ENCODE assay signal across 14 cellular contexts in genomic region chr10:12200850-12201249, GRCh38.
"Had no signal": no experiment of that assay in that cellular context is flagged by ENCODE, and none has a peak within 500 bp of the region (broad histone marks: within the 10 kb centered on the region; RNA-seq: fewer than 3 reads in every experiment).

No MANE protein-coding gene starts in this region.

- H3K4me1 ChIP-seq: uterus had no signal

- H3K36me3 ChIP-seq: uterus had no signal

- ATAC-seq: gastrocnemius medialis, heart left ventricle had no signal

- H3K4me3 ChIP-seq: adrenal gland, cardiac muscle cell, dorsolateral prefrontal cortex, gastrocnemius medialis, heart left ventricle, sigmoid colon, spleen, tibial nerve, uterus had no signal

- H3K9me3 ChIP-seq: adrenal gland, gastrocnemius medialis, heart left ventricle, sigmoid colon, spleen, tibial nerve, uterus had no signal

- H3K9me3 Mint-ChIP-seq: immature natural killer cell had no signal

- H3K27ac ChIP-seq: adrenal gland, cardiac muscle cell, dorsolateral prefrontal cortex, gastrocnemius medialis, heart left ventricle, sigmoid colon, spleen, tibial nerve, uterus had no signal

- H3K27me3 ChIP-seq: adrenal gland, cardiac muscle cell, dorsolateral prefrontal cortex, gastrocnemius medialis, heart left ventricle, sigmoid colon, spleen, tibial nerve, uterus had no signal

- DNase-seq: activated CD8-positive, alpha-beta memory T cell treated with anti-CD3 and anti-CD28 coated beads, Interleukin-2, amount 50 U/mL, for 48 hours; activated effector memory CD4-positive, alpha-beta T cell treated with Interleukin-2 at 50 U/mL for 16 hours; adrenal gland; dorsolateral prefrontal cortex; erythroblast; gastrocnemius medialis; heart left ventricle; immature natural killer cell; sigmoid colon; spleen; T1000; uterus had no signal
